In genomic region chr7:155728116-155728515, GRCh38 we compare ENCODE assay signal across 18 cellular contexts.
DNase-seq lines count a peak whose midpoint lies in the region; ATAC-seq and TF ChIP-seq lines count a peak whose summit lies in the region.
"Had no signal": no experiment of that assay in that cellular context is flagged by ENCODE, and none has a peak within 500 bp of the region (broad histone marks: within the 10 kb centered on the region; RNA-seq: fewer than 3 reads in every experiment).

No MANE protein-coding gene starts in this region.

- peaks cover 47% of the 10 kb centered on the region for H3K36me3 ChIP-seq in lower lobe of right lung
- H3K36me3 ChIP-seq in effector memory CD4-positive, alpha-beta T cell (ENCODE audit: control insufficient read depth, insufficient read depth, low read length), result peaks cover 16% of the 10 kb centered on the region

- TF ChIP-seq CTCF in lower lobe of right lung (IDR thresholded peaks at IDR 0.05) (no peak), type B pancreatic cell (conservative IDR thresholded peaks at IDR 0.05) (no peak)

- no peaks in the 10 kb centered on the region for H3K27me3 ChIP-seq in lower lobe of right lung (ENCODE audit: low read depth)
- H3K27me3 ChIP-seq in effector memory CD4-positive, alpha-beta T cell (replicated peaks; ENCODE audit: control insufficient read depth, insufficient read depth, low read length, poor library complexity, severe bottlenecking), result no peaks in the 10 kb centered on the region
- H3K27me3 ChIP-seq: Peyer's patch had no signal

- peak overlapping the region; percentile 10 for H3K27ac Mint-ChIP-seq in activated T-helper 17 cell treated with anti-CD3 and anti-CD28 coated beads, Interleukin-2, amount 50 U/mL, for 72 hours
- H3K27ac Mint-ChIP-seq in type B pancreatic cell (peak overlapping the region; percentile 14), immature natural killer cell (peak overlapping the region in 1 of 6 donors; percentile 73)
- H3K27ac Mint-ChIP-seq: H9 had no signal

- H3K4me3 Mint-ChIP-seq in activated T-helper 17 cell treated with anti-CD3 and anti-CD28 coated beads, Interleukin-2, amount 50 U/mL, for 72 hours, result no peak overlapping the region
- H3K4me3 Mint-ChIP-seq in type B pancreatic cell (no peak overlapping the region), immature natural killer cell (peak overlapping the region in 1 of 5 donors; percentile 18)
- H3K4me3 Mint-ChIP-seq: H9 had no signal

- no peaks in the 10 kb centered on the region for H3K27me3 Mint-ChIP-seq in activated T-helper 17 cell treated with anti-CD3 and anti-CD28 coated beads, Interleukin-2, amount 50 U/mL, for 72 hours
- H3K27me3 Mint-ChIP-seq in type B pancreatic cell, result no peaks in the 10 kb centered on the region
- H3K27me3 Mint-ChIP-seq in immature natural killer cell (ENCODE audit: low read depth in 3 of 3), result peaks cover 0 to 2% (median 0%) of the 10 kb centered on the region in 3 donors

- H3K9me3 Mint-ChIP-seq in activated T-helper 17 cell treated with anti-CD3 and anti-CD28 coated beads, Interleukin-2, amount 50 U/mL, for 72 hours, result no peaks in the 10 kb centered on the region
- H3K9me3 Mint-ChIP-seq in type B pancreatic cell, result no peaks in the 10 kb centered on the region
- H3K9me3 Mint-ChIP-seq in immature natural killer cell, result no peaks in the 10 kb centered on the region
- H3K9me3 Mint-ChIP-seq: H9 had no signal

- H3K9me3 ChIP-seq in lower lobe of right lung, result no peaks in the 10 kb centered on the region
- H3K9me3 ChIP-seq in effector memory CD4-positive, alpha-beta T cell (ENCODE audit: control insufficient read depth, low read length), result no peaks in the 10 kb centered on the region
- H3K9me3 ChIP-seq: A549, Peyer's patch had no signal

- no peak overlapping the region for H3K4me3 ChIP-seq in lower lobe of right lung
- no peak overlapping the region for H3K4me3 ChIP-seq in effector memory CD4-positive, alpha-beta T cell (ENCODE audit: insufficient read depth, low read depth, low read length, poor library complexity, severe bottlenecking)
- H3K4me3 ChIP-seq: A549, Peyer's patch had no signal

- H3K4me1 Mint-ChIP-seq in activated T-helper 17 cell treated with anti-CD3 and anti-CD28 coated beads, Interleukin-2, amount 50 U/mL, for 72 hours, result peaks cover 30% of the 10 kb centered on the region
- peaks cover 3% of the 10 kb centered on the region for H3K4me1 Mint-ChIP-seq in type B pancreatic cell (ENCODE audit: unreplicated experiment)
- H3K4me1 Mint-ChIP-seq in immature natural killer cell, result peaks cover 37 to 69% of the 10 kb centered on the region in 2 donors

- H3K27ac ChIP-seq in lower lobe of right lung, result no peak overlapping the region
- H3K27ac ChIP-seq in effector memory CD4-positive, alpha-beta T cell (ENCODE audit: insufficient read depth, low read length, poor library complexity, severe bottlenecking), result no peak overlapping the region
- H3K27ac ChIP-seq: A549 had no signal

- intact Hi-C loops in Right ventricle myocardium inferior (cut with DNase I), result no loop called here
- intact Hi-C loops in left cardiac atrium (cut with DNase I), result no loop called here
- intact Hi-C loops in lower lobe of right lung (cut with DNase I), result no loop called here

- DNase-seq in Right ventricle myocardium inferior (ENCODE audit: missing footprints), result no peak
- DNase-seq in left cardiac atrium, result no peak
- no peak for DNase-seq in lower lobe of right lung
- DNase-seq in type B pancreatic cell (ENCODE audit: extremely low spot score, unreplicated experiment), result no peak
- DNase-seq in immature natural killer cell, result no peak
- DNase-seq in effector memory CD4-positive, alpha-beta T cell, result no peak
- DNase-seq: H9, Karpas-422, NCI-H1105 treated with DMSO at 0.1 percent for 48 hours, NCI-H1930, NCI-H2171 treated with DMSO at 0.1 percent for 48 hours, NCI-H510A, NCI-H82, Peyer's patch had no signal

- H3K36me3 Mint-ChIP-seq in activated T-helper 17 cell treated with anti-CD3 and anti-CD28 coated beads, Interleukin-2, amount 50 U/mL, for 72 hours (ENCODE audit: low read depth), result peaks cover 79% of the 10 kb centered on the region
- peaks cover 19% of the 10 kb centered on the region for H3K36me3 Mint-ChIP-seq in type B pancreatic cell
- H3K36me3 Mint-ChIP-seq in immature natural killer cell, result peaks cover 4 to 21% (median 5%) of the 10 kb centered on the region in 3 donors

- H3K4me1 ChIP-seq in lower lobe of right lung, result peaks cover 19% of the 10 kb centered on the region
- no peaks in the 10 kb centered on the region for H3K4me1 ChIP-seq in effector memory CD4-positive, alpha-beta T cell (ENCODE audit: control insufficient read depth, insufficient read depth, low read length, poor library complexity, severe bottlenecking)

- ATAC-seq in Right ventricle myocardium inferior (peak; percentile 35), left cardiac atrium (no peak), lower lobe of right lung (peak; percentile 90 to 96), HG03135 (IDR thresholded peaks at IDR 0.05; ENCODE audit: unreplicated experiment) (no peak)
- ATAC-seq in activated T-helper 17 cell treated with anti-CD3 and anti-CD28 coated beads, Interleukin-2, amount 50 U/mL, for 72 hours (replicated peaks), result no peak
- ATAC-seq: A549, HepG2 had no signal

Comparison
In these comparisons a context has a peak if more than half of its experiments do, and no peak if none do; other contexts are left out.
1. ATAC-seq: peak in Right ventricle myocardium inferior (single experiment) and lower lobe of right lung (2 of 2); none in left cardiac atrium (0 of 2), activated T-helper 17 cell treated with anti-CD3 and anti-CD28 coated beads, Interleukin-2, amount 50 U/mL, for 72 hours (single experiment) and HG03135 (single experiment).